Comparison of ENCODE assay signal across 8 cellular contexts in genomic region chr3:138946554-138947302, GRCh38. TPM values are rescaled to one million over a fixed set of nuclear protein-coding genes. Genes with fewer than 3 reads are reported as not detected.
DNase-seq lines count a peak whose midpoint lies in the region; ATAC-seq, FAIRE-seq and TF ChIP-seq lines count a peak whose summit lies in the region.

FOXL2 (minus strand) TSS chr3:138947137; CDS start chr3:138946722, 415 bp downstream.
FOXL2NB (plus strand) TSS chr3:138947217; CDS start chr3:138947365, 148 bp downstream.

- H3K4me1 Mint-ChIP-seq in activated B cell treated with CpG ODN at 0.5 μM for 24 hours, result peaks cover 41% of the 10 kb centered on the region

- peak; percentile 25 for ATAC-seq in activated B cell treated with CpG ODN at 0.5 μM for 24 hours (ENCODE audit: low read depth)
- peak; percentile 36 to 52 (median 45) for ATAC-seq in pancreas

- no peaks in the 10 kb centered on the region for H3K36me3 ChIP-seq in pancreas

- no peaks in the 10 kb centered on the region for H3K9me3 ChIP-seq in pancreas

- no peak for FAIRE-seq in pancreas (lab: Jason Lieb, UNC)

- peak; percentile 14 for DNase-seq in activated gamma-delta T cell (lab: John Stamatoyannopoulos, UW)
- DNase-seq in activated gamma-delta T cell treated with Interleukin-2 at 50 U/mL for 16 hours, result no peak
- DNase-seq in activated B cell treated with CpG ODN at 0.5 μM for 24 hours, result peak; percentile 26
- DNase-seq in fibroblast of the conjunctiva (ENCODE audit: low read depth), result peak; percentile 94
- DNase-seq in pancreas, result peak in 3 of 6 donors; percentile 36 to 79 (median 72)
- DNase-seq in NCI-H187 (lab: John Stamatoyannopoulos, UW), result no peak
- DNase-seq in effector CD4-positive, alpha-beta T cell, result no peak
- no peak for DNase-seq in GF-D8 (lab: John Stamatoyannopoulos, UW)

- no peak within 1 kb of the TSS for H3K27ac ChIP-seq in pancreas

- peaks cover 0 to 39% (median 7%) of the 10 kb centered on the region in 4 donors for H3K27me3 ChIP-seq in pancreas

- H3K9me3 Mint-ChIP-seq in activated B cell treated with CpG ODN at 0.5 μM for 24 hours, result no peaks in the 10 kb centered on the region

- no peaks in the 10 kb centered on the region for H3K36me3 Mint-ChIP-seq in activated B cell treated with CpG ODN at 0.5 μM for 24 hours (ENCODE audit: low read depth)

- H3K27me3 Mint-ChIP-seq in activated B cell treated with CpG ODN at 0.5 μM for 24 hours, result peaks cover 72% of the 10 kb centered on the region

- POLR2A ChIA-PET in activated B cell treated with CpG ODN at 0.5 μM for 24 hours (lab: Charles Lee), result interaction anchor here (0.6 to 0.7 kb wide), 2 partner anchors 23 to 441 kb away, joined by 5 to 15 read pairs; no protein-coding TSS in a partner anchor

- peak within 1 kb of the TSS; percentile 75 for H3K4me3 Mint-ChIP-seq in activated B cell treated with CpG ODN at 0.5 μM for 24 hours

- CTCF ChIA-PET in activated B cell treated with CpG ODN at 0.5 μM for 24 hours (lab: Charles Lee), result interaction anchor here (2.1 to 2.5 kb wide), 2 partner anchors 10 to 31 kb away, joined by 7 to 9 read pairs; no protein-coding TSS in a partner anchor

- peaks cover 4 to 12% (median 7%) of the 10 kb centered on the region in 3 donors for H3K4me1 ChIP-seq in pancreas

- intact Hi-C loops in activated B cell treated with CpG ODN at 0.5 μM for 24 hours (cut with micrococcal nuclease) (no loop called here), pancreas (cut with DNase I) (loop anchor here in 1 of 3 donors (10.0 kb wide), 1 partner anchor 378 kb away; no protein-coding TSS in a partner anchor)

- WGBS in pancreas, 2 donors, result 2 to 3% methylated on average over 71 to 74 of the region's 74 CpGs

- H3K4me3 ChIP-seq in pancreas, result peak within 1 kb of the TSS; percentile 6 to 51 (median 24)

- no peak within 1 kb of the TSS for H3K27ac Mint-ChIP-seq in activated B cell treated with CpG ODN at 0.5 μM for 24 hours

- TF ChIP-seq CTCF in activated B cell treated with CpG ODN at 0.5 μM for 24 hours (IDR thresholded peaks at IDR 0.05), result no peak
- no peak for TF ChIP-seq CTCF in pancreas (IDR thresholded peaks at IDR 0.05)

RNA-seq across cellular contexts. Expression of gene FOXL2, which starts in this region (rescaled TPM):
- total RNA-seq in activated B cell treated with CpG ODN at 0.5 μM for 24 hours, result not detected in 2 replicates
- total RNA-seq in pancreas, result under 1 TPM; 0.04 to 0.28 (median 0.11) TPM
- polyA plus RNA-seq in pancreas, result under 1 TPM; 0.02 to 0.04 TPM

RNA-seq across cellular contexts. Expression of gene FOXL2NB, which starts in this region (rescaled TPM):
- not detected in 2 replicates for total RNA-seq in activated B cell treated with CpG ODN at 0.5 μM for 24 hours
- total RNA-seq in pancreas, result under 1 TPM in 2 of 6 donors, not detected in 4; 0.09 to 0.22 TPM
- polyA plus RNA-seq in pancreas, result not detected

Comparison
In these comparisons a context has a peak if more than half of its experiments do, and no peak if none do; other contexts are left out.
1. DNase-seq: peak in activated gamma-delta T cell (single experiment) and fibroblast of the conjunctiva (single experiment); none in activated gamma-delta T cell treated with Interleukin-2 at 50 U/mL for 16 hours (single experiment), NCI-H187 (0 of 2), effector CD4-positive, alpha-beta T cell (single experiment) and GF-D8 (single experiment).
2. Peak in DNase-seq and ATAC-seq in activated B cell treated with CpG ODN at 0.5 μM for 24 hours; RNA of the genes that start here not detected or under 1 TPM.
3. Peak in ATAC-seq and H3K4me3 ChIP-seq in pancreas; RNA of the genes that start here not detected or under 1 TPM.